Comparison of ENCODE assay signal across 2 cellular contexts in the genomic region with DNA sequence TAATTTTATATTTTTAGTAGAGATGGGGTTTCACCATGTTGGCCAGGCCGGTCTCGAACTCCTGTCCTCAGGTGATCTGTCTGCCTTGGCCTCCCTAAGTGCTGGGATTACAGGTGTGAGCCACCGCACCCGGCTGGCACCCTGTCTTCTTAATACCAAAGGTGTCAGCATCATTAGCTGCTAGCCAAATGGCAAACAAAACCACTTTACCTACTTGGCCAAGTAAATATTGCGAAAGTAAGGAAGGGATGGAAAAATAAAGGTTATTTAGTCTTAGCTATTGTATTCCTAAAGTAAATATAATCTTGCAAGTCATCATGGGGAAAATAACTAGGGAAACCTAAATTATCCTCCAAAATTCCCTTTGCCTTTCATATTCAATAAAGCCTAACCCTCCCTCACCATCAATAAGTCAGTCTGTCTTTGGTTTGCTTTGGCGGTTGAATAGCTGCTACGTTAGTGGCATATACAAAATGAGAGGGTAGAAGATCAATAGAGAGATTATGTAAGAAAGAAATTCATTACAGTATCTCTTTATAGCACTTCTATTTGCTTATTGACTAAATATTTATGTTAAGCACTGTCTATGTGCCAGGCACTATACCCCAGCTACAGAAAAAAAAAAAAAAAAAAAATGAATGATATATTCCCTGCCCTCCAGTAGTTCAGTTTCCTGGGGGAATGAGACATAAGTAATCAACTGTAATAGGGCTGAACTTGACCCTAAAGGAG.
TF ChIP-seq lines count a peak whose summit lies in the region.

No MANE protein-coding gene starts in this region.

TF ChIP-seq in SK-N-SH, 30 proteins besides CTCF, POLR2A, EP300 and RAD21 (continued from another document):
- TF ChIP-seq, protein P1, sequence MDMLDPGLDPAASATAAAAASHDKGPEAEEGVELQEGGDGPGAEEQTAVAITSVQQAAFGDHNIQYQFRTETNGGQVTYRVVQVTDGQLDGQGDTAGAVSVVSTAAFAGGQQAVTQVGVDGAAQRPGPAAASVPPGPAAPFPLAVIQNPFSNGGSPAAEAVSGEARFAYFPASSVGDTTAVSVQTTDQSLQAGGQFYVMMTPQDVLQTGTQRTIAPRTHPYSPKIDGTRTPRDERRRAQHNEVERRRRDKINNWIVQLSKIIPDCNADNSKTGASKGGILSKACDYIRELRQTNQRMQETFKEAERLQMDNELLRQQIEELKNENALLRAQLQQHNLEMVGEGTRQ (IDR thresholded peaks at IDR 0.05; ENCODE audit: borderline replicate concordance, low read depth, low read length) = no peak
- TF ChIP-seq CHD2 (IDR thresholded peaks at IDR 0.05; ENCODE audit: low read length, partially characterized antibody) (no peak), NRF1 (IDR thresholded peaks at IDR 0.05; ENCODE audit: low read depth, low read length) (no peak), GATA2 (CRISPR knock-in tag; IDR thresholded peaks at IDR 0.05) (no peak), MEF2A (IDR thresholded peaks at IDR 0.05; ENCODE audit: borderline replicate concordance, low read depth) (no peak), FOSL2 (IDR thresholded peaks at IDR 0.05; ENCODE audit: borderline replicate concordance, low read depth) (no peak), NFIC (IDR thresholded peaks at IDR 0.05; ENCODE audit: borderline replicate concordance) (no peak), GABPA (IDR thresholded peaks at IDR 0.05; ENCODE audit: low read depth) (no peak), TCF12 (IDR thresholded peaks at IDR 0.05) (no peak)
- TF ChIP-seq, protein P2, sequence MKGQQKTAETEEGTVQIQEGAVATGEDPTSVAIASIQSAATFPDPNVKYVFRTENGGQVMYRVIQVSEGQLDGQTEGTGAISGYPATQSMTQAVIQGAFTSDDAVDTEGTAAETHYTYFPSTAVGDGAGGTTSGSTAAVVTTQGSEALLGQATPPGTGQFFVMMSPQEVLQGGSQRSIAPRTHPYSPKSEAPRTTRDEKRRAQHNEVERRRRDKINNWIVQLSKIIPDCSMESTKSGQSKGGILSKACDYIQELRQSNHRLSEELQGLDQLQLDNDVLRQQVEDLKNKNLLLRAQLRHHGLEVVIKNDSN (IDR thresholded peaks at IDR 0.05; ENCODE audit: borderline replicate concordance, low read depth) = no peak
- TF ChIP-seq, protein P3, sequence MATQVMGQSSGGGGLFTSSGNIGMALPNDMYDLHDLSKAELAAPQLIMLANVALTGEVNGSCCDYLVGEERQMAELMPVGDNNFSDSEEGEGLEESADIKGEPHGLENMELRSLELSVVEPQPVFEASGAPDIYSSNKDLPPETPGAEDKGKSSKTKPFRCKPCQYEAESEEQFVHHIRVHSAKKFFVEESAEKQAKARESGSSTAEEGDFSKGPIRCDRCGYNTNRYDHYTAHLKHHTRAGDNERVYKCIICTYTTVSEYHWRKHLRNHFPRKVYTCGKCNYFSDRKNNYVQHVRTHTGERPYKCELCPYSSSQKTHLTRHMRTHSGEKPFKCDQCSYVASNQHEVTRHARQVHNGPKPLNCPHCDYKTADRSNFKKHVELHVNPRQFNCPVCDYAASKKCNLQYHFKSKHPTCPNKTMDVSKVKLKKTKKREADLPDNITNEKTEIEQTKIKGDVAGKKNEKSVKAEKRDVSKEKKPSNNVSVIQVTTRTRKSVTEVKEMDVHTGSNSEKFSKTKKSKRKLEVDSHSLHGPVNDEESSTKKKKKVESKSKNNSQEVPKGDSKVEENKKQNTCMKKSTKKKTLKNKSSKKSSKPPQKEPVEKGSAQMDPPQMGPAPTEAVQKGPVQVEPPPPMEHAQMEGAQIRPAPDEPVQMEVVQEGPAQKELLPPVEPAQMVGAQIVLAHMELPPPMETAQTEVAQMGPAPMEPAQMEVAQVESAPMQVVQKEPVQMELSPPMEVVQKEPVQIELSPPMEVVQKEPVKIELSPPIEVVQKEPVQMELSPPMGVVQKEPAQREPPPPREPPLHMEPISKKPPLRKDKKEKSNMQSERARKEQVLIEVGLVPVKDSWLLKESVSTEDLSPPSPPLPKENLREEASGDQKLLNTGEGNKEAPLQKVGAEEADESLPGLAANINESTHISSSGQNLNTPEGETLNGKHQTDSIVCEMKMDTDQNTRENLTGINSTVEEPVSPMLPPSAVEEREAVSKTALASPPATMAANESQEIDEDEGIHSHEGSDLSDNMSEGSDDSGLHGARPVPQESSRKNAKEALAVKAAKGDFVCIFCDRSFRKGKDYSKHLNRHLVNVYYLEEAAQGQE (IDR thresholded peaks at IDR 0.05; ENCODE audit: low read depth, low read length) = no peak
TF ChIP-seq in SK-N-SH: peak in this region for 0.

TF ChIP-seq in SK-N-SH treated with all-trans-retinoic acid at 6 μM for 48 hours, 23 proteins besides CTCF, POLR2A, EP300 and RAD21 (continued from another document):
- TF ChIP-seq, protein P4, sequence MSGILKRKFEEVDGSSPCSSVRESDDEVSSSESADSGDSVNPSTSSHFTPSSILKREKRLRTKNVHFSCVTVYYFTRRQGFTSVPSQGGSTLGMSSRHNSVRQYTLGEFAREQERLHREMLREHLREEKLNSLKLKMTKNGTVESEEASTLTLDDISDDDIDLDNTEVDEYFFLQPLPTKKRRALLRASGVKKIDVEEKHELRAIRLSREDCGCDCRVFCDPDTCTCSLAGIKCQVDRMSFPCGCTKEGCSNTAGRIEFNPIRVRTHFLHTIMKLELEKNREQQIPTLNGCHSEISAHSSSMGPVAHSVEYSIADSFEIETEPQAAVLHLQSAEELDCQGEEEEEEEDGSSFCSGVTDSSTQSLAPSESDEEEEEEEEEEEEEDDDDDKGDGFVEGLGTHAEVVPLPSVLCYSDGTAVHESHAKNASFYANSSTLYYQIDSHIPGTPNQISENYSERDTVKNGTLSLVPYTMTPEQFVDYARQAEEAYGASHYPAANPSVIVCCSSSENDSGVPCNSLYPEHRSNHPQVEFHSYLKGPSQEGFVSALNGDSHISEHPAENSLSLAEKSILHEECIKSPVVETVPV (CRISPR knock-in tag; IDR thresholded peaks at IDR 0.05) = no peak
- TF ChIP-seq BACH2 (CRISPR knock-in tag; IDR thresholded peaks at IDR 0.05; ENCODE audit: borderline replicate concordance) (no peak), TCF4 (CRISPR knock-in tag; IDR thresholded peaks at IDR 0.05; ENCODE audit: borderline replicate concordance) (no peak), ISL1 (CRISPR knock-in tag; IDR thresholded peaks at IDR 0.05) (no peak), ZNF70 (CRISPR knock-in tag; IDR thresholded peaks at IDR 0.05) (no peak), ZC3H10 (CRISPR knock-in tag; IDR thresholded peaks at IDR 0.05) (no peak), GLIS3 (CRISPR knock-in tag; IDR thresholded peaks at IDR 0.05) (no peak), TOX (CRISPR knock-in tag; IDR thresholded peaks at IDR 0.05; ENCODE audit: borderline replicate concordance) (no peak), ESRRG (CRISPR knock-in tag; IDR thresholded peaks at IDR 0.05) (no peak)
- TF ChIP-seq, protein P5, sequence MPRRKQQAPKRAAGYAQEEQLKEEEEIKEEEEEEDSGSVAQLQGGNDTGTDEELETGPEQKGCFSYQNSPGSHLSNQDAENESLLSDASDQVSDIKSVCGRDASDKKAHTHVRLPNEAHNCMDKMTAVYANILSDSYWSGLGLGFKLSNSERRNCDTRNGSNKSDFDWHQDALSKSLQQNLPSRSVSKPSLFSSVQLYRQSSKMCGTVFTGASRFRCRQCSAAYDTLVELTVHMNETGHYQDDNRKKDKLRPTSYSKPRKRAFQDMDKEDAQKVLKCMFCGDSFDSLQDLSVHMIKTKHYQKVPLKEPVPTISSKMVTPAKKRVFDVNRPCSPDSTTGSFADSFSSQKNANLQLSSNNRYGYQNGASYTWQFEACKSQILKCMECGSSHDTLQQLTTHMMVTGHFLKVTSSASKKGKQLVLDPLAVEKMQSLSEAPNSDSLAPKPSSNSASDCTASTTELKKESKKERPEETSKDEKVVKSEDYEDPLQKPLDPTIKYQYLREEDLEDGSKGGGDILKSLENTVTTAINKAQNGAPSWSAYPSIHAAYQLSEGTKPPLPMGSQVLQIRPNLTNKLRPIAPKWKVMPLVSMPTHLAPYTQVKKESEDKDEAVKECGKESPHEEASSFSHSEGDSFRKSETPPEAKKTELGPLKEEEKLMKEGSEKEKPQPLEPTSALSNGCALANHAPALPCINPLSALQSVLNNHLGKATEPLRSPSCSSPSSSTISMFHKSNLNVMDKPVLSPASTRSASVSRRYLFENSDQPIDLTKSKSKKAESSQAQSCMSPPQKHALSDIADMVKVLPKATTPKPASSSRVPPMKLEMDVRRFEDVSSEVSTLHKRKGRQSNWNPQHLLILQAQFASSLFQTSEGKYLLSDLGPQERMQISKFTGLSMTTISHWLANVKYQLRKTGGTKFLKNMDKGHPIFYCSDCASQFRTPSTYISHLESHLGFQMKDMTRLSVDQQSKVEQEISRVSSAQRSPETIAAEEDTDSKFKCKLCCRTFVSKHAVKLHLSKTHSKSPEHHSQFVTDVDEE (CRISPR knock-in tag; IDR thresholded peaks at IDR 0.05) = no peak
- TF ChIP-seq, protein P6, sequence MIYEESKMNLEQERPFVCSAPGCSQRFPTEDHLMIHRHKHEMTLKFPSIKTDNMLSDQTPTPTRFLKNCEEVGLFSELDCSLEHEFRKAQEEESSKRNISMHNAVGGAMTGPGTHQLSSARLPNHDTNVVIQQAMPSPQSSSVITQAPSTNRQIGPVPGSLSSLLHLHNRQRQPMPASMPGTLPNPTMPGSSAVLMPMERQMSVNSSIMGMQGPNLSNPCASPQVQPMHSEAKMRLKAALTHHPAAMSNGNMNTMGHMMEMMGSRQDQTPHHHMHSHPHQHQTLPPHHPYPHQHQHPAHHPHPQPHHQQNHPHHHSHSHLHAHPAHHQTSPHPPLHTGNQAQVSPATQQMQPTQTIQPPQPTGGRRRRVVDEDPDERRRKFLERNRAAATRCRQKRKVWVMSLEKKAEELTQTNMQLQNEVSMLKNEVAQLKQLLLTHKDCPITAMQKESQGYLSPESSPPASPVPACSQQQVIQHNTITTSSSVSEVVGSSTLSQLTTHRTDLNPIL (CRISPR knock-in tag; IDR thresholded peaks at IDR 0.05; ENCODE audit: low read depth) = no peak
- TF ChIP-seq, protein P7, sequence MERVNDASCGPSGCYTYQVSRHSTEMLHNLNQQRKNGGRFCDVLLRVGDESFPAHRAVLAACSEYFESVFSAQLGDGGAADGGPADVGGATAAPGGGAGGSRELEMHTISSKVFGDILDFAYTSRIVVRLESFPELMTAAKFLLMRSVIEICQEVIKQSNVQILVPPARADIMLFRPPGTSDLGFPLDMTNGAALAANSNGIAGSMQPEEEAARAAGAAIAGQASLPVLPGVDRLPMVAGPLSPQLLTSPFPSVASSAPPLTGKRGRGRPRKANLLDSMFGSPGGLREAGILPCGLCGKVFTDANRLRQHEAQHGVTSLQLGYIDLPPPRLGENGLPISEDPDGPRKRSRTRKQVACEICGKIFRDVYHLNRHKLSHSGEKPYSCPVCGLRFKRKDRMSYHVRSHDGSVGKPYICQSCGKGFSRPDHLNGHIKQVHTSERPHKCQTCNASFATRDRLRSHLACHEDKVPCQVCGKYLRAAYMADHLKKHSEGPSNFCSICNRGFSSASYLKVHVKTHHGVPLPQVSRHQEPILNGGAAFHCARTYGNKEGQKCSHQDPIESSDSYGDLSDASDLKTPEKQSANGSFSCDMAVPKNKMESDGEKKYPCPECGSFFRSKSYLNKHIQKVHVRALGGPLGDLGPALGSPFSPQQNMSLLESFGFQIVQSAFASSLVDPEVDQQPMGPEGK (CRISPR knock-in tag; IDR thresholded peaks at IDR 0.05; ENCODE audit: borderline replicate concordance) = no peak
